8 cellular contexts compared by ENCODE assay signal in genomic region chr7:66921396-66921917, GRCh38. TPM values are rescaled to one million over a fixed set of nuclear protein-coding genes. Genes with fewer than 3 reads are reported as not detected.
DNase-seq lines count a peak whose midpoint lies in the region; ATAC-seq and TF ChIP-seq lines count a peak whose summit lies in the region.

No MANE protein-coding gene starts in this region.

- no peaks in the 10 kb centered on the region for H3K9me3 Mint-ChIP-seq in activated naive CD4-positive, alpha-beta T cell treated with anti-CD3 and anti-CD28 coated beads, Interleukin-2, amount 50 U/mL, for 72 hours

- peak; percentile 28 for ATAC-seq in HG02623 (IDR thresholded peaks at IDR 0.05; ENCODE audit: unreplicated experiment)
- peak in 1 of 2 donors; percentile 30 for ATAC-seq in activated naive CD4-positive, alpha-beta T cell treated with anti-CD3 and anti-CD28 coated beads, Interleukin-2, amount 50 U/mL, for 72 hours

- H3K4me1 ChIP-seq in cardiac muscle cell (ENCODE audit: low read depth), result peaks cover 10% of the 10 kb centered on the region

- H3K36me3 Mint-ChIP-seq in activated naive CD4-positive, alpha-beta T cell treated with anti-CD3 and anti-CD28 coated beads, Interleukin-2, amount 50 U/mL, for 72 hours, result peaks cover 16 to 30% of the 10 kb centered on the region in 2 donors

- H3K9me3 ChIP-seq in cardiac muscle cell (ENCODE audit: low read depth), result no peaks in the 10 kb centered on the region

- peak overlapping the region; percentile 88 to 96 for H3K27ac Mint-ChIP-seq in activated naive CD4-positive, alpha-beta T cell treated with anti-CD3 and anti-CD28 coated beads, Interleukin-2, amount 50 U/mL, for 72 hours

- intact Hi-C loops in posterior vena cava (cut with DNase I), result no loop called here

- H3K36me3 ChIP-seq in cardiac muscle cell, result no peaks in the 10 kb centered on the region

- no peak for TF ChIP-seq CTCF in cardiac muscle cell (IDR thresholded peaks at IDR 0.05; ENCODE audit: low read depth, low read length)

- peak overlapping the region; percentile 98 for H3K4me3 ChIP-seq in cardiac muscle cell

- H3K27me3 ChIP-seq in cardiac muscle cell, result no peaks in the 10 kb centered on the region

- DNase-seq in NCI-H146 (lab: John Stamatoyannopoulos, UW) (peak; percentile 27), NCI-H146 treated with DMSO at 0.1 percent for 48 hours (lab: John Stamatoyannopoulos, UW; ENCODE audit: unreplicated experiment) (no peak), NCI-H2171 treated with DMSO at 0.1 percent for 48 hours (lab: John Stamatoyannopoulos, UW) (peak; percentile 7), cardiac muscle cell (ENCODE audit: low read depth in 1 of 2, low spot score in 1 of 2) (peak; percentile 19 to 80), posterior vena cava (ENCODE audit: low spot score) (peak; percentile 85), SIG-M5 treated with dmso at 0.1 percent for 504 hours (lab: John Stamatoyannopoulos, UW; ENCODE audit: unreplicated experiment) (no peak)
- peak in 1 of 2 donors; percentile 22 for DNase-seq in activated naive CD4-positive, alpha-beta T cell treated with anti-CD3 and anti-CD28 coated beads, Interleukin-2, amount 50 U/mL, for 72 hours (ENCODE audit: low spot score in 2 of 2)

- peak overlapping the region; percentile 81 for H3K27ac ChIP-seq in cardiac muscle cell

RNA-seq across cellular contexts. Expression of gene TMEM248, which starts 0.4 kb away (rescaled TPM):
- 10 to 100 TPM; 67.4 to 81.1 TPM for total RNA-seq in activated naive CD4-positive, alpha-beta T cell treated with anti-CD3 and anti-CD28 coated beads, Interleukin-2, amount 50 U/mL, for 72 hours
- total RNA-seq in cardiac muscle cell, result 53.0 and 86.8 TPM in 2 replicates
- 55.7 and 58.1 TPM in 2 replicates for polyA plus RNA-seq in cardiac muscle cell
- total RNA-seq in posterior vena cava, result 10 to 100 TPM; 74.2 to 82.1 TPM

Comparison
In these comparisons a context has a peak if more than half of its experiments do, and no peak if none do; other contexts are left out.
1. DNase-seq: peak in NCI-H146 (single experiment), NCI-H2171 treated with DMSO at 0.1 percent for 48 hours (single experiment), cardiac muscle cell (2 of 2) and posterior vena cava (single experiment); none in NCI-H146 treated with DMSO at 0.1 percent for 48 hours (single experiment) and SIG-M5 treated with dmso at 0.1 percent for 504 hours (single experiment).